Comparison of ENCODE assay signal across 26 cellular contexts in the genomic region with DNA sequence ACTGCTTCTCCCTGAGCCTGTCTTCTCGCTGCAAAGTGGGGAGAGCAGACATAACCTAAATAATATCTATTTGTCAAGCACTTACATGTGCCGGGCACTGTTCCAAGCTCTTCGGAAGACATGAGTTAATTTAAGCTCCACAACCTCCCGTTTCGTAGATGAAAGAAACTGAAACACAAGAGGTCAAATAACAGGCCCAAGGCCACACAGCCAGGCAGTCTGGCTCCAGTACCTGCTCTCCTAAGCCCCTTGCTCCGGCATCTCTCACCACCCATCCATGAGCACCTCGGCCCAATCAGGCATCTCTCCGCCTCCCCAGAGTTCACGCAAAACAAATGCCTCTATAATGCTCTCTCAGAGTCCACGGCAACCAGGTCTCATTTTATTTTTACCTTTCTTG.
A peak's percentile ranks its signal among the peaks of the same experiment; 100 is the strongest.
DNase-seq lines count a peak whose midpoint lies in the region; ATAC-seq and TF ChIP-seq lines count a peak whose summit lies in the region.
"Had no signal": no experiment of that assay in that cellular context is flagged by ENCODE, and none has a peak within 500 bp of the region (broad histone marks: within the 10 kb centered on the region; RNA-seq: fewer than 3 reads in every experiment).

No MANE protein-coding gene starts in this region.

- DNase-seq in NCI-H1436 (lab: John Stamatoyannopoulos, UW) = peak; percentile 39
- no peak for DNase-seq in NCI-H1436 treated with DMSO at 0.1 percent for 48 hours (lab: John Stamatoyannopoulos, UW)
- peak; percentile 41 for DNase-seq in NCI-H2029 (lab: John Stamatoyannopoulos, UW)
- DNase-seq in SK-N-DZ (ENCODE audit: low spot score) = peak; percentile 37
- DNase-seq in mesothelial cell of epicardium (ENCODE audit: low spot score in 2 of 2, unreplicated experiment in 2 of 2) = no peak
- no peak for DNase-seq in NK-92 (lab: John Stamatoyannopoulos, UW; ENCODE audit: unreplicated experiment)
- DNase-seq in SKM-1 treated with dmso at 0.1 percent for 144 hours (lab: John Stamatoyannopoulos, UW; ENCODE audit: unreplicated experiment) = no peak
- DNase-seq: activated CD4-positive, CD25-positive, alpha-beta regulatory T cell; activated CD8-positive, alpha-beta memory T cell treated with anti-CD3 and anti-CD28 coated beads for 24 hours; activated naive CD4-positive, alpha-beta T cell treated with anti-CD3 and anti-CD28 coated beads, Interleukin-2, amount 10 ng/mL, durations not matched to agents 7 days and 5 days; activated T-cell treated with anti-CD3 and anti-CD28 coated beads, Interleukin-2, amount 50 U/mL, for 4 hours; anterior cingulate cortex; central memory CD4-positive, alpha-beta T cell; erythroblast; gastrocnemius medialis; IMR-90; kidney glomerular epithelial cell; naive thymus-derived CD4-positive, alpha-beta T cell; NCI-H2081; NCI-H526 treated with DMSO at 0.1 percent for 48 hours; stimulated activated CD4-positive, alpha-beta T cell treated with anti-CD3 and anti-CD28 coated beads, Interleukin-15, amount 100 ng/mL, for 24 hours; substantia nigra had no signal

- TF ChIP-seq CTCF in mesothelial cell of epicardium (IDR thresholded peaks at IDR 0.05; ENCODE audit: unreplicated experiment) = no peak

- H3K27me3 Mint-ChIP-seq in mesothelial cell of epicardium (ENCODE audit: low read depth) = peaks cover 44% of the 10 kb centered on the region

- H3K4me1 Mint-ChIP-seq in mesothelial cell of epicardium = peaks cover 13% of the 10 kb centered on the region
- H3K4me1 Mint-ChIP-seq: activated naive CD4-positive, alpha-beta T cell treated with anti-CD3 and anti-CD28 coated beads, Interleukin-2, amount 10 ng/mL, durations not matched to agents 7 days and 5 days; memory B cell; naive thymus-derived CD4-positive, alpha-beta T cell had no signal

- H3K36me3 Mint-ChIP-seq in mesothelial cell of epicardium = no peaks in the 10 kb centered on the region
- H3K36me3 Mint-ChIP-seq: activated naive CD4-positive, alpha-beta T cell treated with anti-CD3 and anti-CD28 coated beads, Interleukin-2, amount 10 ng/mL, durations not matched to agents 7 days and 5 days had no signal

- ATAC-seq in GM18498 (IDR thresholded peaks at IDR 0.05; ENCODE audit: unreplicated experiment) = no peak
- ATAC-seq: activated T-cell treated with anti-CD3 and anti-CD28 coated beads, Interleukin-2, amount 50 U/mL, for 4 hours; gastrocnemius medialis; naive thymus-derived CD4-positive, alpha-beta T cell; sciatic nerve had no signal

- H3K27ac Mint-ChIP-seq in mesothelial cell of epicardium = peak overlapping the region; percentile 1
- H3K27ac Mint-ChIP-seq: activated naive CD4-positive, alpha-beta T cell treated with anti-CD3 and anti-CD28 coated beads, Interleukin-2, amount 10 ng/mL, durations not matched to agents 7 days and 5 days; memory B cell; naive thymus-derived CD4-positive, alpha-beta T cell; T-helper 2 cell treated with Interferon-gamma antibody and Interleukin-4, amounts not matched to agents 5 μg/mL and 100 μg/mL, for 36 hours had no signal

- peaks cover 5% of the 10 kb centered on the region for H3K9me3 Mint-ChIP-seq in mesothelial cell of epicardium
- H3K9me3 Mint-ChIP-seq: activated naive CD4-positive, alpha-beta T cell treated with anti-CD3 and anti-CD28 coated beads, Interleukin-2, amount 10 ng/mL, durations not matched to agents 7 days and 5 days; T-helper 2 cell treated with Interferon-gamma antibody and Interleukin-4, amounts not matched to agents 5 μg/mL and 100 μg/mL, for 36 hours had no signal

- H3K4me3 Mint-ChIP-seq in mesothelial cell of epicardium = no peak overlapping the region
- H3K4me3 Mint-ChIP-seq: activated naive CD4-positive, alpha-beta T cell treated with anti-CD3 and anti-CD28 coated beads, Interleukin-2, amount 10 ng/mL, durations not matched to agents 7 days and 5 days; activated T-cell treated with anti-CD3 and anti-CD28 coated beads, Interleukin-2, amount 50 U/mL, for 4 hours; memory B cell; naive thymus-derived CD4-positive, alpha-beta T cell; T-helper 2 cell treated with Interferon-gamma antibody and Interleukin-4, amounts not matched to agents 5 μg/mL and 100 μg/mL, for 36 hours had no signal

Comparison
In these comparisons a context has a peak if more than half of its experiments do, and no peak if none do; other contexts are left out.
1. DNase-seq: peak in NCI-H1436 (single experiment), NCI-H2029 (single experiment) and SK-N-DZ (single experiment); none in NCI-H1436 treated with DMSO at 0.1 percent for 48 hours (single experiment), mesothelial cell of epicardium (0 of 2), NK-92 (single experiment) and SKM-1 treated with dmso at 0.1 percent for 144 hours (single experiment).